Comparison of ENCODE assay signal across 12 cellular contexts in the genomic region with DNA sequence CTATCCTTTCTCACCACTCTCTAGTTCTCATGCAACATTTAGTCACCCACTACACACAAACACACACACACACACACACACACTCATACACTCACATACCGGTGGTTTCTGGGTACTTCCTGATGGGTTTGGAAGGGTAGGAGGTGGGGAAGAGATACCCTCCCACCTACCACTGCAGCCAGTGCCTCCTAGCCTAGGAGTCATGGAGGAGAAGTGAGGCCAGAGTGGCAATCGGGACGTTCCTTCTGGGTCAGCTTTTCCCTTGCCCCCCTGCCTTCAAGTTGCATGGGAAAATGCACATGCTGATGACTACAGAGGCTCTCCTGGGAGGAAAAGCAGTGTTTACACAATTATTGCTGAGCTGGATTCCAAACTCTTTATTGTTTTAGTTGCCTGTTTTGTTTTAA. TPM values are rescaled to one million over a fixed set of nuclear protein-coding genes. Genes with fewer than 3 reads are reported as not detected.
DNase-seq lines count a peak whose midpoint lies in the region; ATAC-seq and TF ChIP-seq lines count a peak whose summit lies in the region.
"Had no signal": no experiment of that assay in that cellular context is flagged by ENCODE, and none has a peak within 500 bp of the region (broad histone marks: within the 10 kb centered on the region; RNA-seq: fewer than 3 reads in every experiment).

No MANE protein-coding gene starts in this region.

- H3K9ac ChIP-seq in adipocyte (ENCODE audit: low read length): no peak overlapping the region

- H3K36me3 ChIP-seq in adipocyte (ENCODE audit: control insufficient read depth, insufficient read depth, low read length, severe bottlenecking): no peaks in the 10 kb centered on the region
- H3K36me3 ChIP-seq in heart left ventricle: no peaks in the 10 kb centered on the region

- no peaks in the 10 kb centered on the region for H3K27me3 ChIP-seq in adipocyte (replicated peaks; ENCODE audit: control insufficient read depth, insufficient read depth, low read length)
- H3K27me3 ChIP-seq in heart left ventricle: peaks cover 0 to 10% (median 0%) of the 10 kb centered on the region in 9 donors

- H3K9me3 ChIP-seq in adipocyte (ENCODE audit: control insufficient read depth, low read length): no peaks in the 10 kb centered on the region
- no peaks in the 10 kb centered on the region for H3K9me3 ChIP-seq in heart left ventricle

- peaks cover 22% of the 10 kb centered on the region for H3K4me1 ChIP-seq in adipocyte (ENCODE audit: control insufficient read depth, insufficient read depth, low read length)
- H3K4me1 ChIP-seq in heart left ventricle: peaks cover 0 to 18% (median 10%) of the 10 kb centered on the region in 12 donors

- TF ChIP-seq POLR2A in heart left ventricle (IDR thresholded peaks at IDR 0.05): no peak

- ATAC-seq in heart left ventricle (peak in 3 of 4 donors; percentile 49 to 73 (median 64)), HG02623 (IDR thresholded peaks at IDR 0.05; ENCODE audit: unreplicated experiment) (no peak), HG03025 (IDR thresholded peaks at IDR 0.05; ENCODE audit: low FRiP score, unreplicated experiment) (no peak)

- TF ChIP-seq CTCF in heart left ventricle (IDR thresholded peaks at IDR 0.05): no peak

- 18 to 27% (median 21%) methylated on average over 3 of the region's 3 CpGs for WGBS in heart left ventricle, 4 donors

- intact Hi-C loops in heart left ventricle (cut with DNase I): no loop called here

- H3K27ac ChIP-seq in heart left ventricle: peak overlapping the region in 3 of 12 donors; percentile 33 to 43 (median 35)

- DNase-seq in GM04503 (ENCODE audit: low read depth) (peak; percentile 90), adipocyte (ENCODE audit: low read depth) (peak; percentile 86), heart left ventricle (peak in 2 of 5 donors; percentile 22 to 37), putamen (ENCODE audit: low spot score) (peak; percentile 6), NCI-H187 treated with DMSO at 0.1 percent for 48 hours (lab: John Stamatoyannopoulos, UW) (no peak), NCI-H2171 treated with DMSO at 0.1 percent for 48 hours (lab: John Stamatoyannopoulos, UW) (no peak)
- DNase-seq: activated B cell treated with CpG ODN at 0.5 μM for 24 hours; COR-L47; effector CD8-positive, alpha-beta T cell; RPMI8226 had no signal

- H3K4me3 ChIP-seq in adipocyte (ENCODE audit: low read length) (peak overlapping the region; percentile 59), heart left ventricle (peak overlapping the region in 2 of 12 donors; percentile 6 to 12)

RNA-seq across cellular contexts. Expression of a gene that starts 53.8 kb away (rescaled TPM):
- 100 to 1,000 TPM in 5 of 9 donors, 10 to 100 TPM in 4; 69.7 to 177 (median 102) TPM for total RNA-seq in heart left ventricle
- 100 to 1,000 TPM in 1 of 2 donors, 10 to 100 TPM in 1; 34.9 to 153 TPM for polyA plus RNA-seq in heart left ventricle

Comparison
In these comparisons a context has a peak if more than half of its experiments do, and no peak if none do; other contexts are left out.
1. DNase-seq: peak in GM04503 (single experiment), adipocyte (single experiment) and putamen (single experiment); none in NCI-H187 treated with DMSO at 0.1 percent for 48 hours (single experiment) and NCI-H2171 treated with DMSO at 0.1 percent for 48 hours (single experiment).
2. ATAC-seq: peak in heart left ventricle (3 of 4); none in HG02623 (single experiment) and HG03025 (single experiment).